Comparison of ENCODE assay signal across 20 cellular contexts in genomic region chr18:72948439-72948838, GRCh38.
DNase-seq lines count a peak whose midpoint lies in the region; ATAC-seq, FAIRE-seq and TF ChIP-seq lines count a peak whose summit lies in the region.
"Had no signal": no experiment of that assay in that cellular context is flagged by ENCODE, and none has a peak within 500 bp of the region (broad histone marks: within the 10 kb centered on the region; RNA-seq: fewer than 3 reads in every experiment).

No MANE protein-coding gene starts in this region.

- no peaks in the 10 kb centered on the region for H3K4me1 ChIP-seq in Loucy (ENCODE audit: insufficient read depth, low read length, poor library complexity, severe bottlenecking)
- no peaks in the 10 kb centered on the region for H3K4me1 ChIP-seq in GM12878 (ENCODE audit: control insufficient read depth, insufficient read depth, low read length)
- H3K4me1 ChIP-seq: A549, Caco-2 had no signal

- no peaks in the 10 kb centered on the region for H3F3A ChIP-seq in Loucy (ENCODE audit: low read depth)

- H3K27me3 ChIP-seq in Loucy (ENCODE audit: insufficient read depth, low read length, poor library complexity, severe bottlenecking) (no peaks in the 10 kb centered on the region), GM12878 (replicated peaks in 1 of 2; ENCODE audit: control insufficient read depth in 2 of 2, insufficient read depth in 2 of 2, low read length in 1 of 2) (no peaks in the 10 kb centered on the region)
- H3K27me3 ChIP-seq: BLaER1 treated with 17β-estradiol and CSF1 and Interleukin-3, amounts not matched to agents 10 nM and 100 nM had no signal

- no peak overlapping the region for H3K27ac ChIP-seq in GM12878 (ENCODE audit: control insufficient read depth, insufficient read depth)
- H3K27ac ChIP-seq: 22Rv1; A549; BLaER1 treated with 17β-estradiol and CSF1 and Interleukin-3, amounts not matched to agents 10 nM and 100 nM; C4-2B had no signal

- WGBS in GM12878 (ENCODE audit: insufficient coverage, insufficient replicate concordance, low lambda C conversion rate, missing lambda C conversion rate), result 0% methylated on average over 3 of the region's 3 CpGs

- H3K36me3 ChIP-seq in Loucy (ENCODE audit: insufficient read depth, low read length), result no peaks in the 10 kb centered on the region
- no peaks in the 10 kb centered on the region for H3K36me3 ChIP-seq in GM12878 (ENCODE audit: control insufficient read depth in 2 of 2, insufficient read depth in 2 of 2, low read length in 1 of 2)
- H3K36me3 ChIP-seq: BLaER1 treated with 17β-estradiol and CSF1 and Interleukin-3, amounts not matched to agents 10 nM and 100 nM had no signal

- SMC1A ChIA-PET in GM12878 (lab: Charles Lee; ENCODE audit: uncharacterized antibody, unreplicated experiment), result no interaction called here

- H2AFZ ChIP-seq in Loucy (ENCODE audit: low read length), result peak overlapping the region; percentile 48; the same call in 1 of the 2 replicates
- H2AFZ ChIP-seq in GM12878 (ENCODE audit: control insufficient read depth, low read depth, low read length), result no peak overlapping the region

- no peak for DNase-seq in GM12891 (ENCODE audit: insufficient read length, low spot score)
- no peak for DNase-seq in GM12878 (ENCODE audit: low read depth, low spot score)
- DNase-seq in NCI-H2171 treated with DMSO at 0.1 percent for 48 hours (lab: John Stamatoyannopoulos, UW), result no peak
- no peak for DNase-seq in central memory CD4-positive, alpha-beta T cell
- DNase-seq in globus pallidus (ENCODE audit: low spot score), result no peak
- DNase-seq: AML-193; Caco-2; Calu3; CD4-positive, alpha-beta T cell; CD8-positive, alpha-beta T cell; DMS79 treated with DMSO at 0.1 percent for 48 hours; GF-D8 had no signal

- CTCF ChIA-PET in GM12878 (lab: Yijun Ruan, JAX), result no interaction called here

- H3K9ac ChIP-seq in Loucy (ENCODE audit: low read depth, low read length, poor library complexity, severe bottlenecking) (no peak overlapping the region), GM12878 (ENCODE audit: control insufficient read depth, insufficient read depth, low read length) (no peak overlapping the region)
- H3K9ac ChIP-seq: BLaER1 treated with 17β-estradiol and CSF1 and Interleukin-3, amounts not matched to agents 10 nM and 100 nM had no signal

- H3K4me3 ChIP-seq in Loucy (ENCODE audit: low read length, poor library complexity, severe bottlenecking) (no peak overlapping the region), GM12878 (no peak overlapping the region)
- H3K4me3 ChIP-seq: A549; BLaER1 treated with 17β-estradiol and CSF1 and Interleukin-3, amounts not matched to agents 10 nM and 100 nM had no signal

- H3K9me2 ChIP-seq in Loucy (replicated peaks; ENCODE audit: low read depth, low read length), result no peaks in the 10 kb centered on the region

- FAIRE-seq in GM12891 (lab: Jason Lieb, UNC) (no peak), GM12878 (lab: Jason Lieb, UNC) (no peak)
- FAIRE-seq: A549, G401.6, GM18507 had no signal

- BruUV-seq in GM12878 (replicated peaks; lab: Mats Ljungman, UMichigan), result no TSS peak

- no peak for TF ChIP-seq POLR2A in GM12891 (IDR thresholded peaks at IDR 0.05; ENCODE audit: low read depth, low read length)
- TF ChIP-seq POLR2A in GM12878 (IDR thresholded peaks at IDR 0.05; ENCODE audit: low read depth, low read length), result no peak

- TF ChIP-seq CTCF in Loucy (conservative IDR thresholded peaks at IDR 0.05; ENCODE audit: low read length) (no peak), GM12878 (IDR thresholded peaks at IDR 0.05 in 2 of 3, conservative IDR thresholded peaks at IDR 0.05 in 1 of 3; ENCODE audit: control insufficient read depth in 2 of 3, extremely low read depth in 1 of 3, insufficient read depth in 1 of 3, low read depth in 3 of 3, low read length in 3 of 3) (no peak)

- POLR2A ChIA-PET in GM12878 (lab: Charles Lee), result no interaction called here

- intact Hi-C loops in GM12878 (cut with micrococcal nuclease; ENCODE audit: unreplicated experiment), result loop anchor here (10.0 kb wide), 1 partner anchor 186 kb away; no protein-coding TSS in a partner anchor

- TF ChIP-seq EP300 in GM12878 (IDR thresholded peaks at IDR 0.05; ENCODE audit: borderline replicate concordance in 1 of 2, control insufficient read depth in 1 of 2, low read depth in 2 of 2, low read length in 2 of 2), result no peak

- H3K4me2 ChIP-seq in Loucy (ENCODE audit: low read depth, low read length, poor library complexity, severe bottlenecking) (no peak overlapping the region), GM12878 (ENCODE audit: control insufficient read depth, insufficient read depth) (no peak overlapping the region)
- H3K4me2 ChIP-seq: A549; BLaER1 treated with 17β-estradiol and CSF1 and Interleukin-3, amounts not matched to agents 10 nM and 100 nM had no signal

- in situ Hi-C loops in GM12878 (cut with MboI), result no loop called here

- peak; percentile 57 for ATAC-seq in GM21360 (IDR thresholded peaks at IDR 0.05; ENCODE audit: unreplicated experiment)
- ATAC-seq in GM12878, result no peak
- ATAC-seq: A549; CD8-positive, alpha-beta T cell had no signal

- no peak for TF ChIP-seq RAD21 in GM12878 (IDR thresholded peaks at IDR 0.05; ENCODE audit: insufficient read depth, low read depth, low read length)

- H3K79me2 ChIP-seq in Loucy (ENCODE audit: insufficient read depth, low read length) (no peaks in the 10 kb centered on the region), GM12878 (ENCODE audit: control insufficient read depth, insufficient read depth, low read length) (no peaks in the 10 kb centered on the region)

- RAD21 ChIA-PET in GM12878 (lab: Charles Lee; ENCODE audit: unreplicated experiment), result no interaction called here

- H4K20me1 ChIP-seq in Loucy (ENCODE audit: insufficient read depth, low read length, poor library complexity, severe bottlenecking) (no peaks in the 10 kb centered on the region), GM12878 (ENCODE audit: control insufficient read depth, insufficient read depth) (no peaks in the 10 kb centered on the region)
- H4K20me1 ChIP-seq: BLaER1 treated with 17β-estradiol and CSF1 and Interleukin-3, amounts not matched to agents 10 nM and 100 nM had no signal

- H3K9me3 ChIP-seq in Loucy (ENCODE audit: insufficient read depth, low read depth, low read length) (no peaks in the 10 kb centered on the region), GM12878 (replicated peaks; ENCODE audit: control insufficient read depth, insufficient read depth, low read length) (no peaks in the 10 kb centered on the region)
- H3K9me3 ChIP-seq: A549; BLaER1 treated with 17β-estradiol and CSF1 and Interleukin-3, amounts not matched to agents 10 nM and 100 nM; Caco-2 had no signal

TF ChIP-seq in GM12891, 5 proteins besides CTCF, POLR2A, EP300 and RAD21:
- TF ChIP-seq POLR2AphosphoS5 (IDR thresholded peaks at IDR 0.05; ENCODE audit: low read depth, low read length) (no peak), SPI1 (IDR thresholded peaks at IDR 0.05; ENCODE audit: low read depth, low read length) (0 out of 2 replicates have a peak, but pooled peaks have one; percentile 19)

TF ChIP-seq in GM12878, 131 proteins besides CTCF, POLR2A, EP300 and RAD21:
- TF ChIP-seq GABPA (IDR thresholded peaks at IDR 0.05; ENCODE audit: low read depth), result no peak
- no peak for TF ChIP-seq CREB1 (IDR thresholded peaks at IDR 0.05; ENCODE audit: low read depth)
- no peak for TF ChIP-seq ZNF592 (IDR thresholded peaks at IDR 0.05)
- peak in 1 of 2 experiments; percentile 29; a peak in 1 of 4 replicates for TF ChIP-seq ETV6 (conservative IDR thresholded peaks at IDR 0.05 in 1 of 2, IDR thresholded peaks at IDR 0.05 in 1 of 2; ENCODE audit: borderline replicate concordance in 1 of 2, low read depth in 1 of 2)
- no peak for TF ChIP-seq BCL11A (IDR thresholded peaks at IDR 0.05; ENCODE audit: low read depth, low read length)
- TF ChIP-seq KDM1A (IDR thresholded peaks at IDR 0.05; ENCODE audit: borderline replicate concordance), result no peak
- TF ChIP-seq JUNB (IDR thresholded peaks at IDR 0.05), result peak; percentile 40
